ENCODE assay signal across 8 cellular contexts in genomic region chr17:3965123-3965800, GRCh38. TPM values are rescaled to one million over a fixed set of nuclear protein-coding genes. Genes with fewer than 3 reads are reported as not detected.
DNase-seq lines count a peak whose midpoint lies in the region; ATAC-seq and TF ChIP-seq lines count a peak whose summit lies in the region.

No MANE protein-coding gene starts in this region.

- 16 to 22% methylated on average over 9 to 17 of the region's 17 CpGs for WGBS in endodermal cell (ENCODE audit: insufficient coverage in 1 of 2, insufficient read length in 1 of 2), 2 experiments

- H3K9me3 Mint-ChIP-seq in Caco-2 (ENCODE audit: unreplicated experiment) (no peaks in the 10 kb centered on the region), endodermal cell (no peaks in the 10 kb centered on the region)
- H3K9me3 Mint-ChIP-seq in stimulated activated naive B cell treated with anti-CD40 and anti-IgM and Interleukin-4, amounts not matched to agents 10 μg/mL and 1 μg/mL and 100 μg/mL, for 72 hours: no peaks in the 10 kb centered on the region

- H3K27ac ChIP-seq in endodermal cell (ENCODE audit: low read depth, low read length): no peak overlapping the region

- peak overlapping the region; percentile 42 for H3K27ac Mint-ChIP-seq in Caco-2 (ENCODE audit: unreplicated experiment)
- no peak overlapping the region for H3K27ac Mint-ChIP-seq in endodermal cell
- H3K27ac Mint-ChIP-seq in stimulated activated naive B cell treated with anti-CD40 and anti-IgM and Interleukin-4, amounts not matched to agents 10 μg/mL and 1 μg/mL and 100 μg/mL, for 72 hours: peak overlapping the region; percentile 88

- BruUV-seq in Caco-2 (replicated peaks; lab: Mats Ljungman, UMichigan): no TSS peak

- no peaks in the 10 kb centered on the region for H3K4me1 ChIP-seq in Caco-2
- no peaks in the 10 kb centered on the region for H3K4me1 ChIP-seq in endodermal cell (ENCODE audit: control insufficient read depth, insufficient read depth, low read length)
- peaks cover 57% of the 10 kb centered on the region for H3K4me1 ChIP-seq in mucosa of stomach (ENCODE audit: control insufficient read depth, insufficient read depth, low read length)

- DNase-seq in Caco-2: peak; percentile 59 to 71
- DNase-seq in NCI-H748 (lab: John Stamatoyannopoulos, UW; ENCODE audit: unreplicated experiment): peak; percentile 86
- DNase-seq in activated CD4-positive, alpha-beta T cell treated with anti-CD3 and anti-CD28 coated beads, Interleukin-2, amount 50 U/mL, for 4 hours: peak; percentile 50
- peak; percentile 95 for DNase-seq in endodermal cell
- peak; percentile 72 for DNase-seq in stimulated activated naive B cell treated with anti-CD40 and anti-IgM and Interleukin-4, amounts not matched to agents 10 μg/mL and 1 μg/mL and 100 μg/mL, for 72 hours

- no peaks in the 10 kb centered on the region for H3K9me3 ChIP-seq in Caco-2
- H3K9me3 ChIP-seq in endodermal cell (ENCODE audit: control insufficient read depth, low read length): no peaks in the 10 kb centered on the region
- no peaks in the 10 kb centered on the region for H3K9me3 ChIP-seq in mucosa of stomach (ENCODE audit: control insufficient read depth, low read length)

- H3K4me3 ChIP-seq in Caco-2 (ENCODE audit: low read depth, low read length) (peak overlapping the region; percentile 47), endodermal cell (ENCODE audit: low read length) (peak overlapping the region; percentile 74), mucosa of stomach (ENCODE audit: low read length) (no peak overlapping the region)

- H3K36me3 Mint-ChIP-seq in Caco-2 (ENCODE audit: insufficient read depth, unreplicated experiment) (no peaks in the 10 kb centered on the region), endodermal cell (ENCODE audit: low read depth) (no peaks in the 10 kb centered on the region)
- H3K36me3 Mint-ChIP-seq in stimulated activated naive B cell treated with anti-CD40 and anti-IgM and Interleukin-4, amounts not matched to agents 10 μg/mL and 1 μg/mL and 100 μg/mL, for 72 hours: peaks cover 0 to 2% of the 10 kb centered on the region in 2 donors

- H3K4me1 Mint-ChIP-seq in Caco-2 (ENCODE audit: low read depth, unreplicated experiment) (no peaks in the 10 kb centered on the region), endodermal cell (peaks cover 4% of the 10 kb centered on the region)
- peaks cover 50 to 75% of the 10 kb centered on the region in 2 donors for H3K4me1 Mint-ChIP-seq in stimulated activated naive B cell treated with anti-CD40 and anti-IgM and Interleukin-4, amounts not matched to agents 10 μg/mL and 1 μg/mL and 100 μg/mL, for 72 hours

- POLR2A ChIA-PET in Caco-2 (lab: Charles Lee): interaction anchor here (0.6 to 1.1 kb wide), 3 partner anchors 19 to 39 kb away, joined by 3 to 6 read pairs (median 6); no protein-coding TSS in a partner anchor

- ATAC-seq in HG02610 (IDR thresholded peaks at IDR 0.05; ENCODE audit: unreplicated experiment) (peak; percentile 41), HG03439 (IDR thresholded peaks at IDR 0.05; ENCODE audit: unreplicated experiment) (no peak)
- ATAC-seq in stimulated activated naive B cell treated with anti-CD40 and anti-IgM and Interleukin-4, amounts not matched to agents 10 μg/mL and 1 μg/mL and 100 μg/mL, for 72 hours (replicated peaks): peak; percentile 51 to 57

- H3K4me3 Mint-ChIP-seq in Caco-2 (ENCODE audit: unreplicated experiment) (peak overlapping the region; percentile 74), endodermal cell (peak overlapping the region; percentile 51)
- H3K4me3 Mint-ChIP-seq in stimulated activated naive B cell treated with anti-CD40 and anti-IgM and Interleukin-4, amounts not matched to agents 10 μg/mL and 1 μg/mL and 100 μg/mL, for 72 hours: peak overlapping the region; percentile 85 to 86

- H3K36me3 ChIP-seq in Caco-2 (ENCODE audit: control insufficient read depth, insufficient read depth, low read length): no peaks in the 10 kb centered on the region
- no peaks in the 10 kb centered on the region for H3K36me3 ChIP-seq in endodermal cell (ENCODE audit: control insufficient read depth, insufficient read depth, low read length)
- H3K36me3 ChIP-seq in mucosa of stomach (ENCODE audit: control insufficient read depth, insufficient read depth, low read length): no peaks in the 10 kb centered on the region

- no peak for TF ChIP-seq CTCF in Caco-2 (IDR thresholded peaks at IDR 0.05; ENCODE audit: insufficient read depth in 1 of 2, low read depth in 1 of 2, low read length in 1 of 2, severe bottlenecking in 1 of 2, unreplicated experiment in 1 of 2)
- no peak for TF ChIP-seq CTCF in endodermal cell (conservative IDR thresholded peaks at IDR 0.05)

- CTCF ChIA-PET in Caco-2 (lab: Charles Lee): interaction anchor here (1.0 to 1.6 kb wide), 4 partner anchors 31 to 228 kb away, joined by 4 to 7 read pairs (median 6); no protein-coding TSS in a partner anchor

- intact Hi-C loops in Caco-2 (cut with micrococcal nuclease; ENCODE audit: unreplicated experiment): no loop called here

- H3K9ac ChIP-seq in endodermal cell (ENCODE audit: extremely low read depth, low read length, poor library complexity, severe bottlenecking) (no peak overlapping the region), mucosa of stomach (ENCODE audit: low read length) (peak overlapping the region; percentile 73)

- no peaks in the 10 kb centered on the region for H3K27me3 ChIP-seq in Caco-2 (replicated peaks; ENCODE audit: control insufficient read depth, insufficient read depth, low read length)
- peaks cover 51% of the 10 kb centered on the region for H3K27me3 ChIP-seq in endodermal cell (ENCODE audit: control insufficient read depth, insufficient read depth, low read length, poor library complexity, severe bottlenecking)
- no peaks in the 10 kb centered on the region for H3K27me3 ChIP-seq in mucosa of stomach (ENCODE audit: control insufficient read depth, insufficient read depth, low read length)

- H3K27me3 Mint-ChIP-seq in Caco-2 (ENCODE audit: insufficient read depth, unreplicated experiment) (no peaks in the 10 kb centered on the region), endodermal cell (ENCODE audit: insufficient read depth) (peaks cover 44% of the 10 kb centered on the region)
- H3K27me3 Mint-ChIP-seq in stimulated activated naive B cell treated with anti-CD40 and anti-IgM and Interleukin-4, amounts not matched to agents 10 μg/mL and 1 μg/mL and 100 μg/mL, for 72 hours: no peaks in the 10 kb centered on the region

RNA-seq across cellular contexts. Expression of gene ATP2A3, which starts 1.0 kb away (rescaled TPM):
- total RNA-seq in Caco-2 (2022): 8.0 and 8.2 TPM in 2 replicates
- 1 to 10 TPM; 1.4 to 3.7 TPM for total RNA-seq in endodermal cell
- polyA plus RNA-seq in endodermal cell (2013, experiment 1 of 2): 4.4 TPM
- polyA plus RNA-seq in endodermal cell (2013, experiment 2 of 2): 2.5 TPM

RNA-seq across cellular contexts. Expression of gene P2RX1, which starts 49.0 kb away (rescaled TPM):
- total RNA-seq in Caco-2 (2022): 0.23 TPM in 1 of 2 replicates, not detected in the other
- not detected for total RNA-seq in endodermal cell
- polyA plus RNA-seq in endodermal cell (2013, experiment 1 of 2): not detected
- polyA plus RNA-seq in endodermal cell (2013, experiment 2 of 2): not detected
